ENCODE assay signal across 16 cellular contexts in the genomic region with DNA sequence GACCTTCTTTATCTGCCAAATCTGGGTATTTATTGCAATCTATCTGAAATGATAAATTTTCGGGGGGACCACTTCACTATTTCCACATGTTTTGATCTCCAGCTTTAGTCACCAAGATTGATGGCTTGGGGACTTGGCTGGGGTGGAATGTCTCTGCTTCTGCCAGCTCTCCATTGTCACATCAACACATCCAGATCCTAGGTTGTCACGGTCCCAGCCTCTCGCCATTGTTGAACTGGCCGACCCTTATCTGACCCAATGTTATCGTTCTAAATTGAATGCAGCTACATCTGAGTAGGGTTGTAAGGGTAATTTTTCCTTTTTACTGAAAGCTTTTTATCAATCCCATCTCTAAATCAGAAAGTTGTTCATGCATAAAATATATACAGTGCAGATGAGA.
DNase-seq lines count a peak whose midpoint lies in the region; TF ChIP-seq lines count a peak whose summit lies in the region.
"Had no signal": no experiment of that assay in that cellular context is flagged by ENCODE, and none has a peak within 500 bp of the region (broad histone marks: within the 10 kb centered on the region; RNA-seq: fewer than 3 reads in every experiment).

No MANE protein-coding gene starts in this region.

- 70% methylated on average over 2 of the region's 5 CpGs; no CpG with 5 or more reads in 1 of the 2 experiments for WGBS in mesodermal cell (ENCODE audit: insufficient coverage in 2 of 2), 2 experiments
- WGBS in testis, 2 donors = 43 to 48% methylated on average over 5 of the region's 5 CpGs

- intact Hi-C loops in testis (cut with DNase I; ENCODE audit: low total_unique reads) = no loop called here

- TF ChIP-seq CTCF in testis (IDR thresholded peaks at IDR 0.05) = no peak

- peak overlapping the region; percentile 25 for H3K27ac ChIP-seq in mesodermal cell (ENCODE audit: low read depth, low read length, severe bottlenecking)
- H3K27ac ChIP-seq in testis = no peak overlapping the region
- H3K27ac ChIP-seq: BLaER1, HL-60 had no signal

- H3K36me3 ChIP-seq in mesodermal cell (ENCODE audit: control insufficient read depth, insufficient read depth, low read length) (no peaks in the 10 kb centered on the region), testis (ENCODE audit: low read depth, missing control alignments) (no peaks in the 10 kb centered on the region)
- H3K36me3 ChIP-seq: BLaER1 had no signal

- H3K4me1 ChIP-seq in mesodermal cell (ENCODE audit: control insufficient read depth, insufficient read depth, low read length, poor library complexity, severe bottlenecking) (no peaks in the 10 kb centered on the region), testis (no peaks in the 10 kb centered on the region)
- H3K4me1 ChIP-seq: BLaER1 had no signal

- no peak for TF ChIP-seq POLR2A in testis (IDR thresholded peaks at IDR 0.05)

- H3K4me3 ChIP-seq in mesodermal cell (ENCODE audit: extremely low read depth, insufficient read depth, low read length, poor library complexity, severe bottlenecking) (no peak overlapping the region), testis (no peak overlapping the region)
- H3K4me3 ChIP-seq: BLaER1 had no signal

- no peaks in the 10 kb centered on the region for H3K27me3 ChIP-seq in testis
- H3K27me3 ChIP-seq: BLaER1 had no signal

- DNase-seq in NCI-H748 (lab: John Stamatoyannopoulos, UW; ENCODE audit: unreplicated experiment) (peak; percentile 21), NCI-H748 treated with DMSO at 0.1 percent for 48 hours (lab: John Stamatoyannopoulos, UW) (no peak), M059J (ENCODE audit: low read depth) (peak; percentile 18), astrocyte of the hippocampus (ENCODE audit: low read depth, low spot score) (peak; percentile 4), putamen (ENCODE audit: low spot score) (no peak), NCI-H2196 (lab: John Stamatoyannopoulos, UW; ENCODE audit: unreplicated experiment) (no peak), testis (no peak)
- DNase-seq: 8988T; AML-193; Caco-2; CD8-positive, alpha-beta memory T cell; DND-41; GDM1 had no signal

- H3K9me3 ChIP-seq in mesodermal cell (ENCODE audit: control insufficient read depth, low read length) (no peaks in the 10 kb centered on the region), testis (no peaks in the 10 kb centered on the region)
- H3K9me3 ChIP-seq: BLaER1, Caco-2 had no signal

Comparison
In these comparisons a context has a peak if more than half of its experiments do, and no peak if none do; other contexts are left out.
1. DNase-seq: peak in NCI-H748 (single experiment), M059J (single experiment) and astrocyte of the hippocampus (single experiment); none in NCI-H748 treated with DMSO at 0.1 percent for 48 hours (single experiment), putamen (single experiment), NCI-H2196 (single experiment) and testis (single experiment).